ENCODE assay signal across 11 cellular contexts in the genomic region with DNA sequence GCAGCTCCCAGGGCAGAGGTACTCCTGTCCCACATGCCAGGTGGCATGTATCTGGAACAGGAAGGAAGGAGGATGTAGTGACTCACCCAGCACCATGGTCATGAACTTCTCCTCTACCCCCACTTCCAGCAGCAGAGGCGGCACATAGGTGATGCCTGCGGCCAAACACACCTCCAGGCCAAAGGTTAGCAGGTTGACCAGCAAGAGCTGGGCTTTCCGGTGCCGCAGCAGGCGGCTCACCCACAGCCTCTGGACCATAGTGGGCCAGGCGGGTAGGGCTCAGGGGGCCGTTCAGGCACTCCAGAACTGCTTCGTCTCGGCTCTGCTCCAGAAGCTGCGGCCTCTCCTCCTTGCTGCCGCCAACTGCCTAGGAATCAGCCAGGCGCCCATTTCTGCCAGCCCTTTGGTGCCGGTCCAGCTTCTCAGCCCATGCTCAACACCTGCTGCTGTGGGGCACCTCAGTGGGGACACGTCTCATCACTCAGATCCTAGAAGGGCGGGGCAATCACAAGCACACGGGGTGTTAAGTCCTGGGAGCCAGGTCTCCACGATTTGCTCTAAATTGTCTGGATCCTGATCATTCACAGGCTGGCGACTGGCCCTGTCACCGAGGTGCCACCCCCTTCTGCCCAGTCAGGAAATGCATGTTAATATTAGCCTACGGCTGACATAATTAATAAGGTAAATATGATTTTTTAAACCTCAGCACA. TPM values are rescaled to one million over a fixed set of nuclear protein-coding genes. Genes with fewer than 3 reads are reported as not detected.
DNase-seq lines count a peak whose midpoint lies in the region; ATAC-seq, FAIRE-seq and TF ChIP-seq lines count a peak whose summit lies in the region.
"Had no signal": no experiment of that assay in that cellular context is flagged by ENCODE, and none has a peak within 500 bp of the region (broad histone marks: within the 10 kb centered on the region; RNA-seq: fewer than 3 reads in every experiment).

No MANE protein-coding gene starts in this region.

- no peak for DNase-seq in Panc1 (ENCODE audit: low read depth, low spot score)
- peak; percentile 33 for DNase-seq in endothelial cell of umbilical vein (ENCODE audit: low read depth, low spot score)
- peak; percentile 79 for DNase-seq in renal cortical epithelial cell (ENCODE audit: low read depth)
- no peak for DNase-seq in NCI-H774 (lab: John Stamatoyannopoulos, UW)
- no peak for DNase-seq in stimulated activated CD8-positive, alpha-beta memory T cell treated with anti-CD3 and anti-CD28 coated beads, Interleukin-4, amount 100 ng/mL, for 48 hours
- no peak for DNase-seq in activated T-cell treated with anti-CD3 and anti-CD28 coated beads, Interleukin-2, amount 50 U/mL, for 1 hour
- DNase-seq: foreskin melanocyte, SHP77 treated with DMSO at 0.1 percent for 48 hours had no signal

- peaks cover 6% of the 10 kb centered on the region for H3K79me2 ChIP-seq in endothelial cell of umbilical vein (ENCODE audit: control insufficient read depth, insufficient read depth, low read length)

- TF ChIP-seq CTCF in HEK293 (tag by site-specific recombination; IDR thresholded peaks at IDR 0.05) (no peak), Panc1 (IDR thresholded peaks at IDR 0.05) (no peak), endothelial cell of umbilical vein (IDR thresholded peaks at IDR 0.05; ENCODE audit: extremely low read depth in 1 of 2, insufficient read depth in 1 of 2, low read depth in 1 of 2, low read length in 2 of 2) (no peak)

- CTCF ChIA-PET in HEK293 (lab: Yijun Ruan, JAX) (interaction anchor here (0.6 to 3.5 kb wide), 4 partner anchors 34 to 313 kb away, joined by 3 to 23 read pairs (median 6); no protein-coding TSS in a partner anchor), Panc1 (lab: Charles Lee) (no interaction called here), endothelial cell of umbilical vein (lab: Charles Lee) (interaction anchor here (0.6 to 17.5 kb wide), 6 partner anchors 10 to 313 kb away, joined by 3 to 908 read pairs (median 4); no protein-coding TSS in a partner anchor)

- dilution Hi-C loops in endothelial cell of umbilical vein (cut with MboI; ENCODE audit: extremely low pct_ligation_motif_present, low sequenced_read_pairs) = no loop called here

- no peak overlapping the region for H2AFZ ChIP-seq in endothelial cell of umbilical vein (ENCODE audit: low read depth, low read length)

- no peaks in the 10 kb centered on the region for H3K9me1 ChIP-seq in endothelial cell of umbilical vein (replicated peaks; ENCODE audit: control insufficient read depth, extremely low read depth, insufficient read depth, low read length)

- in situ Hi-C loops in Panc1 (cut with HindIII; ENCODE audit: low pct_unique_long_range_greater_than_20kb, low sequenced_read_pairs) = no loop called here

- H4K20me1 ChIP-seq in endothelial cell of umbilical vein (replicated peaks; ENCODE audit: control insufficient read depth, extremely low read depth, insufficient read depth, low read length) = no peaks in the 10 kb centered on the region

- no peaks in the 10 kb centered on the region for H3K9me3 ChIP-seq in HEK293 (ENCODE audit: control insufficient read depth, insufficient read depth, low read depth, low read length)
- no peaks in the 10 kb centered on the region for H3K9me3 ChIP-seq in Panc1 (ENCODE audit: control insufficient read depth, insufficient read depth, low read depth, low read length)
- H3K9me3 ChIP-seq in endothelial cell of umbilical vein (replicated peaks; ENCODE audit: control insufficient read depth, insufficient read depth, low read length) = no peaks in the 10 kb centered on the region

- H3K4me3 ChIP-seq in HEK293 (ENCODE audit: low read depth, low read length) (no peak overlapping the region), Panc1 (ENCODE audit: low read depth in 2 of 2, low read length in 2 of 2) (peak overlapping the region in 1 of 2 experiments; percentile 7; a peak in 1 of 4 replicates), endothelial cell of umbilical vein (replicated peaks in 1 of 3; ENCODE audit: insufficient read depth in 1 of 3, low read depth in 1 of 3, low read length in 3 of 3) (no peak overlapping the region)

- peak overlapping the region; percentile 39 for H3K4me2 ChIP-seq in endothelial cell of umbilical vein (ENCODE audit: insufficient read depth, low read length)

- no peak overlapping the region for H3K9ac ChIP-seq in endothelial cell of umbilical vein (replicated peaks; ENCODE audit: extremely low read depth, insufficient read depth, low read length)

- H3K36me3 ChIP-seq in HEK293 (ENCODE audit: control insufficient read depth in 2 of 2, insufficient read depth in 1 of 2, low read length in 2 of 2) = peaks cover 0 to 28% of the 10 kb centered on the region in 2 experiments; a peak in 1 of 3 replicates
- H3K36me3 ChIP-seq in Panc1 (ENCODE audit: control insufficient read depth, insufficient read depth, low read length) = no peaks in the 10 kb centered on the region
- H3K36me3 ChIP-seq in endothelial cell of umbilical vein (ENCODE audit: control insufficient read depth in 2 of 2, extremely low read depth in 1 of 2, insufficient read depth in 2 of 2, low read length in 2 of 2) = peaks cover 2 to 5% of the 10 kb centered on the region in 2 experiments

- no peak for TF ChIP-seq POLR2A in endothelial cell of umbilical vein (IDR thresholded peaks at IDR 0.05; ENCODE audit: low read depth, low read length)

- POLR2A ChIA-PET in HEK293 (lab: Yijun Ruan, JAX) (no interaction called here), Panc1 (lab: Charles Lee) (interaction anchor here (0.5 kb wide), 1 partner anchor 34 kb away, joined by 3 read pairs; no protein-coding TSS in a partner anchor), endothelial cell of umbilical vein (lab: Charles Lee) (interaction anchor here (1.0 to 1.2 kb wide), 2 partner anchors 15 to 47 kb away, joined by 3 to 4 read pairs; no protein-coding TSS in a partner anchor)

- intact Hi-C loops in Panc1 (cut with micrococcal nuclease; ENCODE audit: unreplicated experiment) = no loop called here
- intact Hi-C loops in endothelial cell of umbilical vein (cut with micrococcal nuclease) = no loop called here

- ATAC-seq in Panc1 = peak; percentile 72
- ATAC-seq: natural killer cell treated with Interleukin-12 subunit alpha and Interleukin-12 subunit beta and Interleukin-15 and Interleukin-18, amount 100 ng/mL, for 72 hours had no signal

- no peaks in the 10 kb centered on the region for H3K4me1 ChIP-seq in HEK293 (ENCODE audit: control insufficient read depth, insufficient read depth, low read length)
- H3K4me1 ChIP-seq in Panc1 (ENCODE audit: control insufficient read depth, insufficient read depth, low read length) = peaks cover 28% of the 10 kb centered on the region
- peaks cover 48% of the 10 kb centered on the region for H3K4me1 ChIP-seq in endothelial cell of umbilical vein (ENCODE audit: control insufficient read depth, extremely low read depth, insufficient read depth, low read length)

- FAIRE-seq in endothelial cell of umbilical vein (lab: Jason Lieb, UNC) = peak; percentile 74
- FAIRE-seq: astrocyte had no signal

- no peaks in the 10 kb centered on the region for H3K27me3 ChIP-seq in Panc1 (ENCODE audit: control insufficient read depth, insufficient read depth, low read length)
- H3K27me3 ChIP-seq in endothelial cell of umbilical vein (ENCODE audit: control insufficient read depth in 2 of 2, insufficient read depth in 2 of 2, low read length in 2 of 2) = no peaks in the 10 kb centered on the region

- no TSS peak for BruUV-seq in Panc1 (replicated peaks; lab: Mats Ljungman, UMichigan)
- no TSS peak for BruUV-seq in endothelial cell of umbilical vein (replicated peaks; lab: Mats Ljungman, UMichigan)

- H3K27ac ChIP-seq in HEK293 (ENCODE audit: extremely low read depth, low read depth, low read length) = no peak overlapping the region
- peak overlapping the region; percentile 57 for H3K27ac ChIP-seq in Panc1 (ENCODE audit: low read length)
- H3K27ac ChIP-seq in endothelial cell of umbilical vein (ENCODE audit: insufficient read depth, low read depth, low read length) = peak overlapping the region; percentile 49

TF ChIP-seq in HEK293, 187 proteins besides CTCF, POLR2A, EP300 and RAD21 (continues in another document):
- 0 out of 2 replicates have a peak, but pooled peaks have one; percentile 37 for TF ChIP-seq ZNF600 (tag by site-specific recombination; IDR thresholded peaks at IDR 0.05)

TF ChIP-seq in endothelial cell of umbilical vein, 7 proteins besides CTCF, POLR2A, EP300 and RAD21 (continues in another document):
- TF ChIP-seq FOS (IDR thresholded peaks at IDR 0.05; ENCODE audit: borderline replicate concordance, insufficient read depth, low read length) (peak; percentile 20), GATA2 (IDR thresholded peaks at IDR 0.05; ENCODE audit: insufficient read depth, insufficient read length, low read depth, low read length) (no peak), POLR2AphosphoS5 (IDR thresholded peaks at IDR 0.05; ENCODE audit: insufficient read depth, low read depth, low read length) (peak; percentile 44), MYC (IDR thresholded peaks at IDR 0.05; ENCODE audit: low read depth, low read length) (no peak)

RNA-seq across cellular contexts. Expression of a gene that starts 15.8 kb away (rescaled TPM):
- total RNA-seq in Panc1 (2021; ENCODE audit: unreplicated experiment) = 3.0 TPM
- polyA plus RNA-seq in Panc1 (2012; ENCODE audit: insufficient read length) = 4.2 TPM
- total RNA-seq in endothelial cell of umbilical vein = 15.6 and 16.9 TPM in 2 replicates
- polyA plus RNA-seq in endothelial cell of umbilical vein = 15.1 and 15.5 TPM in 2 replicates
- 9.3 and 12.4 TPM in 2 replicates for polyA plus RNA-seq in endothelial cell of umbilical vein (2011; cell fraction: cytosol; rRNA removed)
- 12.7 and 12.8 TPM in 2 replicates for polyA plus RNA-seq in endothelial cell of umbilical vein (2011; cell fraction: nucleus; rRNA removed)
- 11.6 and 12.8 TPM in 2 replicates for polyA plus RNA-seq in endothelial cell of umbilical vein (2012)
- polyA minus RNA-seq in endothelial cell of umbilical vein = 11.9 and 13.2 TPM in 2 replicates
- 1.4 TPM for polyA minus RNA-seq in endothelial cell of umbilical vein (2011; cell fraction: cytosol; rRNA and poly(A)+ RNA removed)
- polyA minus RNA-seq in endothelial cell of umbilical vein (2011; cell fraction: nucleus; rRNA and poly(A)+ RNA removed) = 7.5 and 8.4 TPM in 2 replicates
- 5.6 and 5.9 TPM in 2 replicates for total RNA-seq in renal cortical epithelial cell

RNA-seq across cellular contexts. Expression of a gene that starts 32.7 kb away (rescaled TPM):
- 54.6 TPM for total RNA-seq in Panc1 (2021; ENCODE audit: unreplicated experiment)
- 5.0 TPM for polyA plus RNA-seq in Panc1 (2012; ENCODE audit: insufficient read length)
- 78.7 and 107 TPM in 2 replicates for total RNA-seq in endothelial cell of umbilical vein
- polyA plus RNA-seq in endothelial cell of umbilical vein = 6.7 and 8.7 TPM in 2 replicates
- 8.8 and 9.2 TPM in 2 replicates for polyA plus RNA-seq in endothelial cell of umbilical vein (2011; cell fraction: cytosol; rRNA removed)
- polyA plus RNA-seq in endothelial cell of umbilical vein (2011; cell fraction: nucleus; rRNA removed) = 23.7 and 30.0 TPM in 2 replicates
- polyA plus RNA-seq in endothelial cell of umbilical vein (2012) = 13.4 and 21.5 TPM in 2 replicates
- 45.6 and 48.3 TPM in 2 replicates for polyA minus RNA-seq in endothelial cell of umbilical vein
- polyA minus RNA-seq in endothelial cell of umbilical vein (2011; cell fraction: cytosol; rRNA and poly(A)+ RNA removed) = 21.8 TPM
- polyA minus RNA-seq in endothelial cell of umbilical vein (2011; cell fraction: nucleus; rRNA and poly(A)+ RNA removed) = 35.3 and 46.1 TPM in 2 replicates
- total RNA-seq in renal cortical epithelial cell = 17.4 and 26.9 TPM in 2 replicates

Comparison
In these comparisons a context has a peak if more than half of its experiments do, and no peak if none do; other contexts are left out.
1. DNase-seq: peak in endothelial cell of umbilical vein (single experiment) and renal cortical epithelial cell (single experiment); none in Panc1 (single experiment), NCI-H774 (single experiment), stimulated activated CD8-positive, alpha-beta memory T cell treated with anti-CD3 and anti-CD28 coated beads, Interleukin-4, amount 100 ng/mL, for 48 hours (single experiment) and activated T-cell treated with anti-CD3 and anti-CD28 coated beads, Interleukin-2, amount 50 U/mL, for 1 hour (single experiment).